In the genomic region with DNA sequence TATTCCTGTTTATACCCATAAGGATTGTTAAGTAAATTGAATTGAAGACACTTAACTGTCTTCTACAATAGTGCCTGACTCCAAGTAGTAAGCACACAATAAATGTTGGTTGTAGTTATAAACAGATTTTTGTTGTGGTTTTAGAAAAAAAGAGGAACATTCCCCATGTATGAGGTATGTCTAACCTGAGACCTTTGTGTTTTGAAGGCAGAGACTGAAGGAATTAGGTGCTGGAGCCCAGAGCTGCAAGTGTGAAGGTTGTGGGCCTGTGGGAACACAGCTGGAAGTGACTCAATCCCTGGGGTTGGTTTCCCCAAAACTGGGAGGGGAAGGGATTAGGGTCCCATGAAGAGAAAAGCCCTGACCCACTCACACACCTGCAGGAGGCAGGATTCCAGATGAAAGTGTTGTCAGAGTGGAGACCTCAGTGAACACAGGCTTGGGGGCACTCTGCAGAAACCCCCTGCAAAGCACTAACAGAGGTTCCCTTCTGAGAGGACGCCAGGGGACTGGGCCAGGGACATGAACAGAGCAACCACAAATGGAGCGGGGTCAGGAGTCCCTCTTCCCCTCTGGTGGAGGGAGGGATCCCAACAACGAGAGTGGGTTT, we compare ENCODE assay signal across 2 cellular contexts.
TF ChIP-seq lines count a peak whose summit lies in the region.

No MANE protein-coding gene starts in this region.

TF ChIP-seq in HCT116, 20 proteins besides CTCF, POLR2A, EP300 and RAD21 (continued from another document):
- TF ChIP-seq, protein P1, sequence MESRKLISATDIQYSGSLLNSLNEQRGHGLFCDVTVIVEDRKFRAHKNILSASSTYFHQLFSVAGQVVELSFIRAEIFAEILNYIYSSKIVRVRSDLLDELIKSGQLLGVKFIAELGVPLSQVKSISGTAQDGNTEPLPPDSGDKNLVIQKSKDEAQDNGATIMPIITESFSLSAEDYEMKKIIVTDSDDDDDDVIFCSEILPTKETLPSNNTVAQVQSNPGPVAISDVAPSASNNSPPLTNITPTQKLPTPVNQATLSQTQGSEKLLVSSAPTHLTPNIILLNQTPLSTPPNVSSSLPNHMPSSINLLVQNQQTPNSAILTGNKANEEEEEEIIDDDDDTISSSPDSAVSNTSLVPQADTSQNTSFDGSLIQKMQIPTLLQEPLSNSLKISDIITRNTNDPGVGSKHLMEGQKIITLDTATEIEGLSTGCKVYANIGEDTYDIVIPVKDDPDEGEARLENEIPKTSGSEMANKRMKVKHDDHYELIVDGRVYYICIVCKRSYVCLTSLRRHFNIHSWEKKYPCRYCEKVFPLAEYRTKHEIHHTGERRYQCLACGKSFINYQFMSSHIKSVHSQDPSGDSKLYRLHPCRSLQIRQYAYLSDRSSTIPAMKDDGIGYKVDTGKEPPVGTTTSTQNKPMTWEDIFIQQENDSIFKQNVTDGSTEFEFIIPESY (IDR thresholded peaks at IDR 0.05; ENCODE audit: extremely low read depth, insufficient replicate concordance, low read length): no peak

TF ChIP-seq in SK-N-SH treated with all-trans-retinoic acid at 6 μM for 48 hours, 23 proteins besides CTCF, POLR2A, EP300 and RAD21 (continued from another document):
- TF ChIP-seq, protein P2, sequence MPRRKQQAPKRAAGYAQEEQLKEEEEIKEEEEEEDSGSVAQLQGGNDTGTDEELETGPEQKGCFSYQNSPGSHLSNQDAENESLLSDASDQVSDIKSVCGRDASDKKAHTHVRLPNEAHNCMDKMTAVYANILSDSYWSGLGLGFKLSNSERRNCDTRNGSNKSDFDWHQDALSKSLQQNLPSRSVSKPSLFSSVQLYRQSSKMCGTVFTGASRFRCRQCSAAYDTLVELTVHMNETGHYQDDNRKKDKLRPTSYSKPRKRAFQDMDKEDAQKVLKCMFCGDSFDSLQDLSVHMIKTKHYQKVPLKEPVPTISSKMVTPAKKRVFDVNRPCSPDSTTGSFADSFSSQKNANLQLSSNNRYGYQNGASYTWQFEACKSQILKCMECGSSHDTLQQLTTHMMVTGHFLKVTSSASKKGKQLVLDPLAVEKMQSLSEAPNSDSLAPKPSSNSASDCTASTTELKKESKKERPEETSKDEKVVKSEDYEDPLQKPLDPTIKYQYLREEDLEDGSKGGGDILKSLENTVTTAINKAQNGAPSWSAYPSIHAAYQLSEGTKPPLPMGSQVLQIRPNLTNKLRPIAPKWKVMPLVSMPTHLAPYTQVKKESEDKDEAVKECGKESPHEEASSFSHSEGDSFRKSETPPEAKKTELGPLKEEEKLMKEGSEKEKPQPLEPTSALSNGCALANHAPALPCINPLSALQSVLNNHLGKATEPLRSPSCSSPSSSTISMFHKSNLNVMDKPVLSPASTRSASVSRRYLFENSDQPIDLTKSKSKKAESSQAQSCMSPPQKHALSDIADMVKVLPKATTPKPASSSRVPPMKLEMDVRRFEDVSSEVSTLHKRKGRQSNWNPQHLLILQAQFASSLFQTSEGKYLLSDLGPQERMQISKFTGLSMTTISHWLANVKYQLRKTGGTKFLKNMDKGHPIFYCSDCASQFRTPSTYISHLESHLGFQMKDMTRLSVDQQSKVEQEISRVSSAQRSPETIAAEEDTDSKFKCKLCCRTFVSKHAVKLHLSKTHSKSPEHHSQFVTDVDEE (CRISPR knock-in tag; IDR thresholded peaks at IDR 0.05): no peak
- TF ChIP-seq ZFP3 (CRISPR knock-in tag; IDR thresholded peaks at IDR 0.05) (no peak), ZC3H10 (CRISPR knock-in tag; IDR thresholded peaks at IDR 0.05) (no peak), TCF4 (CRISPR knock-in tag; IDR thresholded peaks at IDR 0.05; ENCODE audit: borderline replicate concordance) (no peak), SNAI2 (CRISPR knock-in tag; IDR thresholded peaks at IDR 0.05) (no peak), ISL1 (CRISPR knock-in tag; IDR thresholded peaks at IDR 0.05) (no peak), PPARA (CRISPR knock-in tag; IDR thresholded peaks at IDR 0.05; ENCODE audit: borderline replicate concordance) (no peak)
- TF ChIP-seq, protein P3, sequence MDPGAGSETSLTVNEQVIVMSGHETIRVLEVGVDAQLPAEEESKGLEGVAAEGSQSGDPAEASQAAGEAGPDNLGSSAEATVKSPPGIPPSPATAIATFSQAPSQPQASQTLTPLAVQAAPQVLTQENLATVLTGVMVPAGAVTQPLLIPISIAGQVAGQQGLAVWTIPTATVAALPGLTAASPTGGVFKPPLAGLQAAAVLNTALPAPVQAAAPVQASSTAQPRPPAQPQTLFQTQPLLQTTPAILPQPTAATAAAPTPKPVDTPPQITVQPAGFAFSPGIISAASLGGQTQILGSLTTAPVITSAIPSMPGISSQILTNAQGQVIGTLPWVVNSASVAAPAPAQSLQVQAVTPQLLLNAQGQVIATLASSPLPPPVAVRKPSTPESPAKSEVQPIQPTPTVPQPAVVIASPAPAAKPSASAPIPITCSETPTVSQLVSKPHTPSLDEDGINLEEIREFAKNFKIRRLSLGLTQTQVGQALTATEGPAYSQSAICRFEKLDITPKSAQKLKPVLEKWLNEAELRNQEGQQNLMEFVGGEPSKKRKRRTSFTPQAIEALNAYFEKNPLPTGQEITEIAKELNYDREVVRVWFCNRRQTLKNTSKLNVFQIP (CRISPR knock-in tag; IDR thresholded peaks at IDR 0.05; ENCODE audit: borderline replicate concordance, low read depth): no peak
- TF ChIP-seq, protein P4, sequence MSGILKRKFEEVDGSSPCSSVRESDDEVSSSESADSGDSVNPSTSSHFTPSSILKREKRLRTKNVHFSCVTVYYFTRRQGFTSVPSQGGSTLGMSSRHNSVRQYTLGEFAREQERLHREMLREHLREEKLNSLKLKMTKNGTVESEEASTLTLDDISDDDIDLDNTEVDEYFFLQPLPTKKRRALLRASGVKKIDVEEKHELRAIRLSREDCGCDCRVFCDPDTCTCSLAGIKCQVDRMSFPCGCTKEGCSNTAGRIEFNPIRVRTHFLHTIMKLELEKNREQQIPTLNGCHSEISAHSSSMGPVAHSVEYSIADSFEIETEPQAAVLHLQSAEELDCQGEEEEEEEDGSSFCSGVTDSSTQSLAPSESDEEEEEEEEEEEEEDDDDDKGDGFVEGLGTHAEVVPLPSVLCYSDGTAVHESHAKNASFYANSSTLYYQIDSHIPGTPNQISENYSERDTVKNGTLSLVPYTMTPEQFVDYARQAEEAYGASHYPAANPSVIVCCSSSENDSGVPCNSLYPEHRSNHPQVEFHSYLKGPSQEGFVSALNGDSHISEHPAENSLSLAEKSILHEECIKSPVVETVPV (CRISPR knock-in tag; IDR thresholded peaks at IDR 0.05): no peak
